In genomic region chr15:55250392-55250791, GRCh38 we compare ENCODE assay signal across 1 cellular context.
TF ChIP-seq lines count a peak whose summit lies in the region.

No MANE protein-coding gene starts in this region.

TF ChIP-seq in HepG2, 621 proteins besides CTCF, POLR2A, EP300 and RAD21 (continued from another document and continues in another):
- TF ChIP-seq, protein P1, sequence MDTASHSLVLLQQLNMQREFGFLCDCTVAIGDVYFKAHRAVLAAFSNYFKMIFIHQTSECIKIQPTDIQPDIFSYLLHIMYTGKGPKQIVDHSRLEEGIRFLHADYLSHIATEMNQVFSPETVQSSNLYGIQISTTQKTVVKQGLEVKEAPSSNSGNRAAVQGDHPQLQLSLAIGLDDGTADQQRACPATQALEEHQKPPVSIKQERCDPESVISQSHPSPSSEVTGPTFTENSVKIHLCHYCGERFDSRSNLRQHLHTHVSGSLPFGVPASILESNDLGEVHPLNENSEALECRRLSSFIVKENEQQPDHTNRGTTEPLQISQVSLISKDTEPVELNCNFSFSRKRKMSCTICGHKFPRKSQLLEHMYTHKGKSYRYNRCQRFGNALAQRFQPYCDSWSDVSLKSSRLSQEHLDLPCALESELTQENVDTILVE (CRISPR knock-in tag; IDR thresholded peaks at IDR 0.05) = peak; percentile 64; the same call in 1 of the 2 replicates
- TF ChIP-seq NR2F6 (IDR thresholded peaks at IDR 0.05) (no peak), NR2F6 (CRISPR knock-in tag; IDR thresholded peaks at IDR 0.05) (no peak), FLYWCH1 (CRISPR knock-in tag; IDR thresholded peaks at IDR 0.05) (no peak), ZBTB33 (CRISPR knock-in tag; IDR thresholded peaks at IDR 0.05) (no peak), MAF1 (CRISPR knock-in tag; IDR thresholded peaks at IDR 0.05; ENCODE audit: borderline replicate concordance) (no peak), NR3C1 (CRISPR knock-in tag; IDR thresholded peaks at IDR 0.05) (no peak), BHLHE40 (IDR thresholded peaks at IDR 0.05; ENCODE audit: low read length) (peak; percentile 64), TARDBP (CRISPR knock-in tag; IDR thresholded peaks at IDR 0.05) (no peak), ZMYM4 (CRISPR knock-in tag; IDR thresholded peaks at IDR 0.05) (no peak), RXRB (CRISPR knock-in tag; IDR thresholded peaks at IDR 0.05; ENCODE audit: borderline replicate concordance) (no peak), ATF2 (CRISPR knock-in tag; IDR thresholded peaks at IDR 0.05) (0 out of 2 replicates have a peak, but pooled peaks have one; percentile 33), EEA1 (CRISPR knock-in tag; IDR thresholded peaks at IDR 0.05; ENCODE audit: borderline replicate concordance) (no peak), ASH2L (IDR thresholded peaks at IDR 0.05; ENCODE audit: insufficient read length, low read depth, low read length) (peak; percentile 46), SOX5 (CRISPR knock-in tag; IDR thresholded peaks at IDR 0.05; ENCODE audit: borderline replicate concordance) (peak; percentile 74; the same call in 1 of the 2 replicates), ZNF484 (CRISPR knock-in tag; IDR thresholded peaks at IDR 0.05; ENCODE audit: borderline replicate concordance, low read depth) (no peak), MIER3 (CRISPR knock-in tag; IDR thresholded peaks at IDR 0.05; ENCODE audit: borderline replicate concordance) (peak; percentile 75; the same call in 1 of the 2 replicates), KLF12 (CRISPR knock-in tag; IDR thresholded peaks at IDR 0.05; ENCODE audit: borderline replicate concordance) (no peak), ZNF354B (CRISPR knock-in tag; IDR thresholded peaks at IDR 0.05) (no peak), MYC (CRISPR knock-in tag; IDR thresholded peaks at IDR 0.05; ENCODE audit: borderline replicate concordance) (no peak), KLF6 (CRISPR knock-in tag; IDR thresholded peaks at IDR 0.05) (0 out of 2 replicates have a peak, but pooled peaks have one; percentile 29), ZNF101 (CRISPR knock-in tag; IDR thresholded peaks at IDR 0.05; ENCODE audit: borderline replicate concordance, low read depth) (no peak), GATAD2A (CRISPR knock-in tag; IDR thresholded peaks at IDR 0.05) (peak; percentile 95), ZHX2 (IDR thresholded peaks at IDR 0.05; ENCODE audit: low read depth) (no peak), ZHX2 (CRISPR knock-in tag; IDR thresholded peaks at IDR 0.05; ENCODE audit: borderline replicate concordance) (no peak), TBL1XR1 (IDR thresholded peaks at IDR 0.05; ENCODE audit: borderline replicate concordance, low read length, partially characterized antibody) (peak; percentile 80), ZNF766 (CRISPR knock-in tag; IDR thresholded peaks at IDR 0.05; ENCODE audit: borderline replicate concordance) (no peak), THAP11 (CRISPR knock-in tag; IDR thresholded peaks at IDR 0.05) (peak; percentile 69), PAF1 (CRISPR knock-in tag; IDR thresholded peaks at IDR 0.05) (no peak), ZNF282 (IDR thresholded peaks at IDR 0.05; ENCODE audit: partially characterized antibody) (no peak), IKZF4 (CRISPR knock-in tag; IDR thresholded peaks at IDR 0.05; ENCODE audit: borderline replicate concordance, low read depth, not compliant biosample characterization) (no peak), ZNF34 (CRISPR knock-in tag; IDR thresholded peaks at IDR 0.05; ENCODE audit: borderline replicate concordance) (no peak)
- TF ChIP-seq, protein P2, sequence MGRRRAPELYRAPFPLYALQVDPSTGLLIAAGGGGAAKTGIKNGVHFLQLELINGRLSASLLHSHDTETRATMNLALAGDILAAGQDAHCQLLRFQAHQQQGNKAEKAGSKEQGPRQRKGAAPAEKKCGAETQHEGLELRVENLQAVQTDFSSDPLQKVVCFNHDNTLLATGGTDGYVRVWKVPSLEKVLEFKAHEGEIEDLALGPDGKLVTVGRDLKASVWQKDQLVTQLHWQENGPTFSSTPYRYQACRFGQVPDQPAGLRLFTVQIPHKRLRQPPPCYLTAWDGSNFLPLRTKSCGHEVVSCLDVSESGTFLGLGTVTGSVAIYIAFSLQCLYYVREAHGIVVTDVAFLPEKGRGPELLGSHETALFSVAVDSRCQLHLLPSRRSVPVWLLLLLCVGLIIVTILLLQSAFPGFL (CRISPR knock-in tag; IDR thresholded peaks at IDR 0.05) = no peak
- TF ChIP-seq, protein P3, sequence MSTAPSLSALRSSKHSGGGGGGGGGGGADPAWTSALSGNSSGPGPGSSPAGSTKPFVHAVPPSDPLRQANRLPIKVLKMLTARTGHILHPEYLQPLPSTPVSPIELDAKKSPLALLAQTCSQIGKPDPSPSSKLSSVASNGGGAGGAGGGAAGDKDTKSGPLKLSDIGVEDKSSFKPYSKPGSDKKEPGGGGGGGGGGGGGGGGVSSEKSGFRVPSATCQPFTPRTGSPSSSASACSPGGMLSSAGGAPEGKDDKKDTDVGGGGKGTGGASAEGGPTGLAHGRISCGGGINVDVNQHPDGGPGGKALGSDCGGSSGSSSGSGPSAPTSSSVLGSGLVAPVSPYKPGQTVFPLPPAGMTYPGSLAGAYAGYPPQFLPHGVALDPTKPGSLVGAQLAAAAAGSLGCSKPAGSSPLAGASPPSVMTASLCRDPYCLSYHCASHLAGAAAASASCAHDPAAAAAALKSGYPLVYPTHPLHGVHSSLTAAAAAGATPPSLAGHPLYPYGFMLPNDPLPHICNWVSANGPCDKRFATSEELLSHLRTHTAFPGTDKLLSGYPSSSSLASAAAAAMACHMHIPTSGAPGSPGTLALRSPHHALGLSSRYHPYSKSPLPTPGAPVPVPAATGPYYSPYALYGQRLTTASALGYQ (CRISPR knock-in tag; IDR thresholded peaks at IDR 0.05) = no peak
- TF ChIP-seq, protein P4, sequence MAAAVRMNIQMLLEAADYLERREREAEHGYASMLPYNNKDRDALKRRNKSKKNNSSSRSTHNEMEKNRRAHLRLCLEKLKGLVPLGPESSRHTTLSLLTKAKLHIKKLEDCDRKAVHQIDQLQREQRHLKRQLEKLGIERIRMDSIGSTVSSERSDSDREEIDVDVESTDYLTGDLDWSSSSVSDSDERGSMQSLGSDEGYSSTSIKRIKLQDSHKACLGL (CRISPR knock-in tag; IDR thresholded peaks at IDR 0.05) = no peak
- TF ChIP-seq, protein P5, sequence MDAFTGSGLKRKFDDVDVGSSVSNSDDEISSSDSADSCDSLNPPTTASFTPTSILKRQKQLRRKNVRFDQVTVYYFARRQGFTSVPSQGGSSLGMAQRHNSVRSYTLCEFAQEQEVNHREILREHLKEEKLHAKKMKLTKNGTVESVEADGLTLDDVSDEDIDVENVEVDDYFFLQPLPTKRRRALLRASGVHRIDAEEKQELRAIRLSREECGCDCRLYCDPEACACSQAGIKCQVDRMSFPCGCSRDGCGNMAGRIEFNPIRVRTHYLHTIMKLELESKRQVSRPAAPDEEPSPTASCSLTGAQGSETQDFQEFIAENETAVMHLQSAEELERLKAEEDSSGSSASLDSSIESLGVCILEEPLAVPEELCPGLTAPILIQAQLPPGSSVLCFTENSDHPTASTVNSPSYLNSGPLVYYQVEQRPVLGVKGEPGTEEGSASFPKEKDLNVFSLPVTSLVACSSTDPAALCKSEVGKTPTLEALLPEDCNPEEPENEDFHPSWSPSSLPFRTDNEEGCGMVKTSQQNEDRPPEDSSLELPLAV (CRISPR knock-in tag; conservative IDR thresholded peaks at IDR 0.05; ENCODE audit: low read depth) = no peak
- TF ChIP-seq, protein P6, sequence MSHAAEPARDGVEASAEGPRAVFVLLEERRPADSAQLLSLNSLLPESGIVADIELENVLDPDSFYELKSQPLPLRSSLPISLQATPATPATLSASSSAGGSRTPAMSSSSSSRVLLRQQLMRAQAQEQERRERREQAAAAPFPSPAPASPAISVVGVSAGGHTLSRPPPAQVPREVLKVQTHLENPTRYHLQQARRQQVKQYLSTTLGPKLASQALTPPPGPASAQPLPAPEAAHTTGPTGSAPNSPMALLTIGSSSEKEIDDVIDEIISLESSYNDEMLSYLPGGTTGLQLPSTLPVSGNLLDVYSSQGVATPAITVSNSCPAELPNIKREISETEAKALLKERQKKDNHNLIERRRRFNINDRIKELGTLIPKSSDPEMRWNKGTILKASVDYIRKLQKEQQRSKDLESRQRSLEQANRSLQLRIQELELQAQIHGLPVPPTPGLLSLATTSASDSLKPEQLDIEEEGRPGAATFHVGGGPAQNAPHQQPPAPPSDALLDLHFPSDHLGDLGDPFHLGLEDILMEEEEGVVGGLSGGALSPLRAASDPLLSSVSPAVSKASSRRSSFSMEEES (CRISPR knock-in tag; IDR thresholded peaks at IDR 0.05) = peak; percentile 63
